ENCODE assay signal across 11 cellular contexts in genomic region chr7:26034386-26034785, GRCh38.
"Had no signal": no experiment of that assay in that cellular context is flagged by ENCODE, and none has a peak within 500 bp of the region (broad histone marks: within the 10 kb centered on the region; RNA-seq: fewer than 3 reads in every experiment).

No MANE protein-coding gene starts in this region.

- H3K4me3 ChIP-seq: colonic mucosa, gastrocnemius medialis, thyroid gland, uterus had no signal

- ATAC-seq: activated CD8-positive, alpha-beta memory T cell treated with anti-CD3 and anti-CD28 coated beads, Interleukin-2, amount 10 ng/mL, durations not matched to agents 7 days and 5 days; activated T-cell treated with anti-CD3 and anti-CD28 coated beads, Interleukin-2, amount 50 U/mL, for 4 hours; gastrocnemius medialis had no signal

- H3K36me3 ChIP-seq: colonic mucosa, gastrocnemius medialis, thyroid gland, uterus had no signal

- H3K27me3 ChIP-seq: colonic mucosa, gastrocnemius medialis, thyroid gland, uterus had no signal

- H3K9me3 ChIP-seq: colonic mucosa, gastrocnemius medialis, thyroid gland, uterus had no signal

- H3K27ac ChIP-seq: colonic mucosa, gastrocnemius medialis, thyroid gland, uterus had no signal

- DNase-seq: activated CD4-positive, CD25-positive, alpha-beta regulatory T cell; activated CD8-positive, alpha-beta memory T cell treated with anti-CD3 and anti-CD28 coated beads, Interleukin-2, amount 10 ng/mL, durations not matched to agents 7 days and 5 days; activated T-cell treated with anti-CD3 and anti-CD28 coated beads, Interleukin-2, amount 50 U/mL, for 4 hours; colonic mucosa; effector CD4-positive, alpha-beta T cell; gastrocnemius medialis; hippocampal formation; kidney glomerular epithelial cell; midbrain; thyroid gland; uterus had no signal

- H3K4me1 ChIP-seq: colonic mucosa, gastrocnemius medialis, thyroid gland, uterus had no signal
